1 cellular context compared by ENCODE assay signal in genomic region chr5:128163991-128164390, GRCh38.
TF ChIP-seq lines count a peak whose summit lies in the region.

No MANE protein-coding gene starts in this region.

TF ChIP-seq in IMR-90, 13 proteins besides CTCF, POLR2A, EP300 and RAD21 (continued from another document):
- TF ChIP-seq USF2 (IDR thresholded peaks at IDR 0.05; ENCODE audit: low read depth, low read length), result no peak
- TF ChIP-seq FOS (IDR thresholded peaks at IDR 0.05; ENCODE audit: low read depth, low read length), result no peak
- TF ChIP-seq CEBPB (IDR thresholded peaks at IDR 0.05; ENCODE audit: low read depth, low read length), result no peak
